ENCODE assay signal across 30 cellular contexts in genomic region chr21:29453511-29453910, GRCh38.
DNase-seq lines count a peak whose midpoint lies in the region; ATAC-seq and TF ChIP-seq lines count a peak whose summit lies in the region.
"Had no signal": no experiment of that assay in that cellular context is flagged by ENCODE, and none has a peak within 500 bp of the region (broad histone marks: within the 10 kb centered on the region; RNA-seq: fewer than 3 reads in every experiment).

No MANE protein-coding gene starts in this region.

- H3K27ac ChIP-seq in GM23248: no peak overlapping the region
- H3K27ac ChIP-seq: ascending aorta, C4-2B, parathyroid adenoma had no signal

- H3K4me3 Mint-ChIP-seq in memory B cell (no peak overlapping the region), chondrocyte (ENCODE audit: unreplicated experiment) (no peak overlapping the region)
- H3K4me3 Mint-ChIP-seq: activated naive CD8-positive, alpha-beta T cell treated with anti-CD3 and anti-CD28 coated beads for 36 hours; activated T-helper 17 cell treated with anti-CD3 and anti-CD28 coated beads, Interleukin-2, amount 50 U/mL, for 72 hours; dendritic cell treated with granulocyte-macrophage colony-stimulating factor and Interleukin-4, amounts not matched to agents 40 ng/mL and 50 ng/mL, for 4 days; WTC11 had no signal

- H3K36me3 Mint-ChIP-seq in memory B cell (peaks cover 15% of the 10 kb centered on the region), chondrocyte (ENCODE audit: low read depth) (peaks cover 5% of the 10 kb centered on the region)

- no peaks in the 10 kb centered on the region for H4K20me1 ChIP-seq in GM23248 (ENCODE audit: insufficient read depth)

- no peaks in the 10 kb centered on the region for H3K36me3 ChIP-seq in GM23248 (ENCODE audit: low read depth)
- H3K36me3 ChIP-seq: ascending aorta had no signal

- 63 to 73% methylated on average over 3 of the region's 3 CpGs for WGBS in GM23248 (ENCODE audit: low coverage in 1 of 2, low lambda C conversion rate in 2 of 2, missing lambda C conversion rate in 2 of 2), 2 experiments

- H3K9ac ChIP-seq in GM23248: no peak overlapping the region
- H3K9ac ChIP-seq: parathyroid adenoma had no signal

- H3F3A ChIP-seq in GM23248 (ENCODE audit: insufficient read depth): no peaks in the 10 kb centered on the region

- H2AFZ ChIP-seq in GM23248: no peak overlapping the region
- H2AFZ ChIP-seq: parathyroid adenoma had no signal

- no peak for TF ChIP-seq CTCF in chondrocyte (IDR thresholded peaks at IDR 0.05)

- in situ Hi-C loops in GM23248 (cut with MboI): no loop called here

- no peak overlapping the region for H3K4me2 ChIP-seq in GM23248 (ENCODE audit: unreplicated experiment)

- peaks cover 8% of the 10 kb centered on the region for H3K9me3 Mint-ChIP-seq in memory B cell
- peaks cover 12% of the 10 kb centered on the region for H3K9me3 Mint-ChIP-seq in chondrocyte (ENCODE audit: low read depth)

- H3K4me1 Mint-ChIP-seq in memory B cell (peaks cover 10% of the 10 kb centered on the region), chondrocyte (ENCODE audit: low read depth) (no peaks in the 10 kb centered on the region)
- H3K4me1 Mint-ChIP-seq: WTC11 had no signal

- H3K27me3 Mint-ChIP-seq in memory B cell (no peaks in the 10 kb centered on the region), chondrocyte (ENCODE audit: low read depth) (no peaks in the 10 kb centered on the region)
- H3K27me3 Mint-ChIP-seq: activated naive CD8-positive, alpha-beta T cell treated with anti-CD3 and anti-CD28 coated beads for 36 hours; activated T-helper 17 cell treated with anti-CD3 and anti-CD28 coated beads, Interleukin-2, amount 50 U/mL, for 72 hours; dendritic cell treated with granulocyte-macrophage colony-stimulating factor and Interleukin-4, amounts not matched to agents 40 ng/mL and 50 ng/mL, for 4 days had no signal

- DNase-seq in GM23248 (peak; percentile 18), memory B cell (ENCODE audit: low spot score in 2 of 2) (no peak), chondrocyte (ENCODE audit: low spot score) (no peak), A172 (ENCODE audit: low spot score) (no peak)
- DNase-seq: activated CD4-positive, alpha-beta T cell treated with anti-CD3 and anti-CD28 coated beads, Interleukin-2, amount 50 U/mL, for 48 hours; activated CD8-positive, alpha-beta memory T cell treated with anti-CD3 and anti-CD28 coated beads, Interleukin-2, amount 50 U/mL, for 48 hours; activated naive CD8-positive, alpha-beta T cell treated with anti-CD3 and anti-CD28 coated beads for 36 hours; caudate nucleus; EL; HCEC 1CT; islet precursor cell; Kasumi-1; mucosa of descending colon; NCI-H1105 treated with DMSO at 0.1 percent for 48 hours; NCI-H2081; NCI-H82; right cardiac atrium; Right ventricle myocardium superior; stimulated activated CD4-positive, alpha-beta T cell treated with anti-CD3 and anti-CD28 coated beads, Interleukin-12 subunit alpha, Interleukin-12 subunit beta, amount 100 ng/mL, for 4 hours; stimulated activated CD4-positive, alpha-beta T cell treated with anti-CD3 and anti-CD28 coated beads, Interleukin-4, amount 100 ng/mL, for 24 hours; stimulated activated naive CD8-positive, alpha-beta T cell treated with anti-CD3 and anti-CD28 coated beads, Interleukin-15, Interleukin-2, amounts not matched to agents 100 U/mL and 50 U/mL, for 24 hours had no signal

- H3K27ac Mint-ChIP-seq in memory B cell: no peak overlapping the region
- H3K27ac Mint-ChIP-seq in chondrocyte (ENCODE audit: unreplicated experiment): no peak overlapping the region
- H3K27ac Mint-ChIP-seq: activated naive CD8-positive, alpha-beta T cell treated with anti-CD3 and anti-CD28 coated beads for 36 hours; activated T-helper 17 cell treated with anti-CD3 and anti-CD28 coated beads, Interleukin-2, amount 50 U/mL, for 72 hours; dendritic cell treated with granulocyte-macrophage colony-stimulating factor and Interleukin-4, amounts not matched to agents 40 ng/mL and 50 ng/mL, for 4 days; WTC11 had no signal

- H3K9me3 ChIP-seq in GM23248 (ENCODE audit: low read depth): no peaks in the 10 kb centered on the region

- ATAC-seq in GM18519 (IDR thresholded peaks at IDR 0.05; ENCODE audit: low FRiP score, unreplicated experiment) (peak; percentile 54), HG03521 (IDR thresholded peaks at IDR 0.05; ENCODE audit: unreplicated experiment) (peak; percentile 53), memory B cell (ENCODE audit: low read depth) (peak; percentile 76)
- ATAC-seq in activated CD4-positive, CD25-positive, alpha-beta regulatory T cell treated with anti-CD3 and anti-CD28 coated beads, Interleukin-2, amount 50 U/mL, for 24 hours: no peak
- ATAC-seq: activated T-helper 17 cell treated with anti-CD3 and anti-CD28 coated beads, Interleukin-2, amount 50 U/mL, for 72 hours; mucosa of descending colon; right cardiac atrium; stimulated activated naive CD8-positive, alpha-beta T cell treated with anti-CD3 and anti-CD28 coated beads, Interleukin-15, Interleukin-2, amounts not matched to agents 100 U/mL and 50 U/mL, for 24 hours; WTC11 had no signal

- H3K79me2 ChIP-seq in GM23248 (ENCODE audit: insufficient read depth): no peaks in the 10 kb centered on the region
- H3K79me2 ChIP-seq: parathyroid adenoma had no signal

- no peaks in the 10 kb centered on the region for H3K4me1 ChIP-seq in GM23248 (ENCODE audit: insufficient read depth)
- H3K4me1 ChIP-seq: ascending aorta, parathyroid adenoma had no signal

- H3K4me3 ChIP-seq in GM23248: no peak overlapping the region
- H3K4me3 ChIP-seq: ascending aorta, mucosa of descending colon had no signal

- no peaks in the 10 kb centered on the region for H3K27me3 ChIP-seq in GM23248 (replicated peaks; ENCODE audit: insufficient read depth)
- H3K27me3 ChIP-seq: ascending aorta had no signal

- no peaks in the 10 kb centered on the region for H3K9me2 ChIP-seq in GM23248 (ENCODE audit: insufficient read depth)

Comparison
In these comparisons a context has a peak if more than half of its experiments do, and no peak if none do; other contexts are left out.
1. ATAC-seq: peak in GM18519 (single experiment), HG03521 (single experiment) and memory B cell (single experiment); none in activated CD4-positive, CD25-positive, alpha-beta regulatory T cell treated with anti-CD3 and anti-CD28 coated beads, Interleukin-2, amount 50 U/mL, for 24 hours (0 of 2).